ENCODE assay signal across 27 cellular contexts in genomic region chr2:20942538-20943223, GRCh38.
"Had no signal": no experiment of that assay in that cellular context is flagged by ENCODE, and none has a peak within 500 bp of the region (broad histone marks: within the 10 kb centered on the region; RNA-seq: fewer than 3 reads in every experiment).

No MANE protein-coding gene starts in this region.

- H3K27ac ChIP-seq: epithelial cell of prostate, esophagus squamous epithelium, gastrocnemius medialis, hepatocyte, left ventricle myocardium inferior, lower lobe of right lung had no signal

- H3K27ac Mint-ChIP-seq: dendritic cell treated with granulocyte-macrophage colony-stimulating factor and Interleukin-4, amounts not matched to agents 40 ng/mL and 50 ng/mL, for 4 days; effector memory CD8-positive, alpha-beta T cell; endodermal cell; immature natural killer cell; mesothelial cell of epicardium had no signal

- H3K27me3 ChIP-seq: gastrocnemius medialis, hepatocyte had no signal

- H3K4me3 Mint-ChIP-seq: dendritic cell treated with granulocyte-macrophage colony-stimulating factor and Interleukin-4, amounts not matched to agents 40 ng/mL and 50 ng/mL, for 4 days; effector memory CD8-positive, alpha-beta T cell; endodermal cell; immature natural killer cell; mesothelial cell of epicardium had no signal

- H3K4me2 ChIP-seq: hepatocyte had no signal

- H3K79me2 ChIP-seq: hepatocyte had no signal

- ATAC-seq: effector memory CD8-positive, alpha-beta T cell; esophagus mucosa; gastrocnemius medialis; left colon; left lobe of liver; mucosa of descending colon had no signal

- H2AFZ ChIP-seq: hepatocyte had no signal

- H3K9me3 Mint-ChIP-seq: dendritic cell treated with granulocyte-macrophage colony-stimulating factor and Interleukin-4, amounts not matched to agents 40 ng/mL and 50 ng/mL, for 4 days; effector memory CD8-positive, alpha-beta T cell; endodermal cell; immature natural killer cell; mesothelial cell of epicardium had no signal

- H3K4me1 Mint-ChIP-seq: endodermal cell, immature natural killer cell had no signal

- H3K36me3 Mint-ChIP-seq: immature natural killer cell, mesothelial cell of epicardium had no signal

- H3K9me3 ChIP-seq: esophagus squamous epithelium, gastrocnemius medialis, left ventricle myocardium inferior, lower lobe of right lung, mucosa of descending colon had no signal

- H3K36me3 ChIP-seq: esophagus squamous epithelium, gastrocnemius medialis, left ventricle myocardium inferior, lower lobe of right lung had no signal

- DNase-seq: cortex of kidney; effector CD8-positive, alpha-beta T cell; effector memory CD8-positive, alpha-beta T cell; endodermal cell; erythroblast; esophagus squamous epithelium; foreskin fibroblast; foreskin melanocyte; gastrocnemius medialis; glutamatergic neuron; head of caudate nucleus; hypothalamus; immature natural killer cell; islet precursor cell; kidney; kidney glomerular epithelial cell; left colon; left ventricle myocardium inferior; lower lobe of right lung; mesenchymal stem cell; mucosa of descending colon had no signal

- H3K4me1 ChIP-seq: esophagus squamous epithelium, gastrocnemius medialis, left ventricle myocardium inferior, lower lobe of right lung had no signal

- H3K4me3 ChIP-seq: esophagus squamous epithelium, gastrocnemius medialis, hepatocyte, left ventricle myocardium inferior, lower lobe of right lung, mucosa of descending colon had no signal
